20 cellular contexts compared by ENCODE assay signal in genomic region chr17:14373587-14374259, GRCh38.
DNase-seq lines count a peak whose midpoint lies in the region; FAIRE-seq and TF ChIP-seq lines count a peak whose summit lies in the region.
"Had no signal": no experiment of that assay in that cellular context is flagged by ENCODE, and none has a peak within 500 bp of the region (broad histone marks: within the 10 kb centered on the region; RNA-seq: fewer than 3 reads in every experiment).

No MANE protein-coding gene starts in this region.

- H3K27ac ChIP-seq in BLaER1 (peak overlapping the region; percentile 19; the same call in 1 of the 2 replicates), transverse colon (no peak overlapping the region), tibial artery (no peak overlapping the region)
- H3K27ac ChIP-seq: dorsolateral prefrontal cortex, gastroesophageal sphincter, HL-60 had no signal

- in situ Hi-C loops in transverse colon (cut with MboI; ENCODE audit: low pct_ligation_motif_present in 1 of 4, low pct_unique_long_range_greater_than_20kb in 1 of 4, low sequenced_read_pairs in 3 of 4), result no loop called here

- no peak for TF ChIP-seq POLR2A in transverse colon (IDR thresholded peaks at IDR 0.05)

- H3K27me3 Mint-ChIP-seq in nephron (ENCODE audit: low read depth), result peaks cover 12% of the 10 kb centered on the region

- H3K36me3 ChIP-seq in BLaER1 (no peaks in the 10 kb centered on the region), transverse colon (no peaks in the 10 kb centered on the region), tibial artery (no peaks in the 10 kb centered on the region)
- H3K36me3 ChIP-seq: gastroesophageal sphincter, HAP-1 had no signal

- H3K9ac ChIP-seq in BLaER1, result no peak overlapping the region

- H3K4me2 ChIP-seq in BLaER1, result peak overlapping the region; percentile 13; the same call in 1 of the 2 replicates

- DNase-seq in M059J (ENCODE audit: low read depth) (peak; percentile 25), fibroblast of the aortic adventitia (ENCODE audit: low read depth) (peak; percentile 16), frontal cortex (ENCODE audit: low spot score in 2 of 2) (no peak), transverse colon (no peak), tibial artery (no peak), NOMO-1 treated with dmso at 0.1 percent for 144 hours (lab: John Stamatoyannopoulos, UW; ENCODE audit: unreplicated experiment) (no peak)
- DNase-seq: aorta; CD4-positive, CD25-positive, alpha-beta regulatory T cell; dorsolateral prefrontal cortex; naive B cell; NCI-H187; NCI-H69; SHP77 treated with DMSO at 0.1 percent for 48 hours; stimulated activated CD4-positive, alpha-beta T cell treated with anti-CD3 and anti-CD28 coated beads, Interleukin-2, amount 100 ng/mL, for 48 hours had no signal

- 69 to 79% methylated on average over 8 of the region's 8 CpGs for WGBS in transverse colon (ENCODE audit: low coverage in 1 of 2), 2 donors

- peak overlapping the region in 2 of 3 experiments; percentile 38 to 58 for H3K27ac Mint-ChIP-seq in nephron
- H3K27ac Mint-ChIP-seq: activated T-helper 1 cell treated with anti-CD3 and anti-CD28 coated beads, Interleukin-12 subunit alpha, Interleukin-12 subunit beta, Interleukin-2, Interleukin-4 antibody, amounts not matched to agents 30 ng/mL and 10 ng/mL and 1 ng/mL, durations not matched to agents 14 hours and 24 hours and 36 hours; CD4-positive, CD25-positive, alpha-beta regulatory T cell; naive B cell had no signal

- H3K4me1 ChIP-seq in BLaER1, result peaks cover 13% of the 10 kb centered on the region
- no peaks in the 10 kb centered on the region for H3K4me1 ChIP-seq in transverse colon
- no peaks in the 10 kb centered on the region for H3K4me1 ChIP-seq in tibial artery
- H3K4me1 ChIP-seq: gastroesophageal sphincter, HAP-1 had no signal

- H3K4me3 ChIP-seq in BLaER1 (no peak overlapping the region), fibroblast of the aortic adventitia (ENCODE audit: low read depth, low read length) (no peak overlapping the region), transverse colon (no peak overlapping the region), tibial artery (no peak overlapping the region)
- H3K4me3 ChIP-seq: dorsolateral prefrontal cortex, gastroesophageal sphincter, HAP-1 had no signal

- TF ChIP-seq CTCF in fibroblast of the aortic adventitia (IDR thresholded peaks at IDR 0.05; ENCODE audit: insufficient read depth, low read length) (no peak), nephron (IDR thresholded peaks at IDR 0.05; ENCODE audit: unreplicated experiment in 3 of 3) (no peak), transverse colon (IDR thresholded peaks at IDR 0.05) (no peak), tibial artery (IDR thresholded peaks at IDR 0.05) (no peak)

- TF ChIP-seq EP300 in transverse colon (IDR thresholded peaks at IDR 0.05; ENCODE audit: low read depth), result no peak

- H3K9me3 Mint-ChIP-seq in nephron, result no peaks in the 10 kb centered on the region
- H3K9me3 Mint-ChIP-seq: activated T-helper 1 cell treated with anti-CD3 and anti-CD28 coated beads, Interleukin-12 subunit alpha, Interleukin-12 subunit beta, Interleukin-2, Interleukin-4 antibody, amounts not matched to agents 30 ng/mL and 10 ng/mL and 1 ng/mL, durations not matched to agents 14 hours and 24 hours and 36 hours had no signal

- no peaks in the 10 kb centered on the region for H3K9me3 ChIP-seq in BLaER1
- no peaks in the 10 kb centered on the region for H3K9me3 ChIP-seq in transverse colon
- H3K9me3 ChIP-seq in tibial artery, result no peaks in the 10 kb centered on the region
- H3K9me3 ChIP-seq: gastroesophageal sphincter, HAP-1 had no signal

- H4K20me1 ChIP-seq in BLaER1, result no peaks in the 10 kb centered on the region

- peak overlapping the region in 1 of 3 experiments; percentile 60 for H3K4me3 Mint-ChIP-seq in nephron
- H3K4me3 Mint-ChIP-seq: activated T-helper 1 cell treated with anti-CD3 and anti-CD28 coated beads, Interleukin-12 subunit alpha, Interleukin-12 subunit beta, Interleukin-2, Interleukin-4 antibody, amounts not matched to agents 30 ng/mL and 10 ng/mL and 1 ng/mL, durations not matched to agents 14 hours and 24 hours and 36 hours; CD4-positive, CD25-positive, alpha-beta regulatory T cell had no signal

- H3K27me3 ChIP-seq in BLaER1, result no peaks in the 10 kb centered on the region
- H3K27me3 ChIP-seq in transverse colon, result no peaks in the 10 kb centered on the region
- no peaks in the 10 kb centered on the region for H3K27me3 ChIP-seq in tibial artery

- intact Hi-C loops in transverse colon (cut with DNase I; ENCODE audit: low total_unique reads), result loop anchor here (5.0 kb wide), 1 partner anchor 254 kb away; no protein-coding TSS in a partner anchor
- intact Hi-C loops in tibial artery (cut with DNase I; ENCODE audit: low total_unique reads), result no loop called here

- FAIRE-seq in frontal cortex (lab: Jason Lieb, UNC), result no peak

- no peaks in the 10 kb centered on the region for H3K36me3 Mint-ChIP-seq in nephron (ENCODE audit: low read depth)
- H3K36me3 Mint-ChIP-seq: CD4-positive, CD25-positive, alpha-beta regulatory T cell had no signal

- peaks cover 26% of the 10 kb centered on the region for H3K4me1 Mint-ChIP-seq in nephron

Comparison
In these comparisons a context has a peak if more than half of its experiments do, and no peak if none do; other contexts are left out.
1. DNase-seq: peak in M059J (single experiment) and fibroblast of the aortic adventitia (single experiment); none in frontal cortex (0 of 2), transverse colon (single experiment), tibial artery (0 of 2) and NOMO-1 treated with dmso at 0.1 percent for 144 hours (single experiment).